In genomic region chr1:50979964-50980363, GRCh38 we compare ENCODE assay signal across 12 cellular contexts. TPM values are rescaled to one million over a fixed set of nuclear protein-coding genes. Genes with fewer than 3 reads are reported as not detected.
DNase-seq lines count a peak whose midpoint lies in the region; ATAC-seq, FAIRE-seq and TF ChIP-seq lines count a peak whose summit lies in the region.
"Had no signal": no experiment of that assay in that cellular context is flagged by ENCODE, and none has a peak within 500 bp of the region (broad histone marks: within the 10 kb centered on the region; RNA-seq: fewer than 3 reads in every experiment).

No MANE protein-coding gene starts in this region.

- no peak overlapping the region for H3K18ac ChIP-seq in mesenchymal stem cell (ENCODE audit: low read depth in 1 of 2, low read length in 2 of 2)

- intact Hi-C loops in OCI-LY7 (cut with micrococcal nuclease; ENCODE audit: unreplicated experiment) (loop anchor here (5.0 kb wide), 2 partner anchors 62 to 108 kb away; no protein-coding TSS in a partner anchor), stomach (cut with DNase I; ENCODE audit: low total_unique reads) (no loop called here)

- H3K9me3 ChIP-seq in A549 (no peaks in the 10 kb centered on the region), BE2C (no peaks in the 10 kb centered on the region), OCI-LY7 (ENCODE audit: low read length) (no peaks in the 10 kb centered on the region), mesenchymal stem cell (ENCODE audit: control insufficient read depth, low read length) (no peaks in the 10 kb centered on the region), stomach (no peaks in the 10 kb centered on the region)
- H3K9me3 ChIP-seq: Caco-2 had no signal

- no peak for FAIRE-seq in A549 (lab: Jason Lieb, UNC)

- TF ChIP-seq EP300 in A549 (IDR thresholded peaks at IDR 0.05) (no peak), stomach (IDR thresholded peaks at IDR 0.05) (no peak)

- no peaks in the 10 kb centered on the region for H3K79me1 ChIP-seq in mesenchymal stem cell (replicated peaks; ENCODE audit: low read length, poor library complexity, severe bottlenecking)

- POLR2A ChIA-PET in A549 (lab: Yijun Ruan, JAX): interaction anchor here (0.9 to 3.3 kb wide), 2 partner anchors 11 to 256 kb away, joined by 3 to 29 read pairs; partner anchors contain the start of genes CDKN2C and RNF11
- POLR2A ChIA-PET in OCI-LY7 (lab: Charles Lee): interaction anchor here (0.7 to 3.6 kb wide), 5 partner anchors 10 to 196 kb away, joined by 3 to 37 read pairs (median 14); partner anchors contain the start of genes CDKN2C and FAF1

- no peaks in the 10 kb centered on the region for H3K36me3 ChIP-seq in BE2C
- peaks cover 4% of the 10 kb centered on the region; the same call in 1 of the 2 replicates for H3K36me3 ChIP-seq in OCI-LY7 (ENCODE audit: insufficient read depth, low read length)
- H3K36me3 ChIP-seq in mesenchymal stem cell (ENCODE audit: control insufficient read depth in 1 of 2, insufficient read depth in 2 of 2, low read depth in 1 of 2, low read length in 2 of 2): no peaks in the 10 kb centered on the region
- H3K36me3 ChIP-seq in stomach: no peaks in the 10 kb centered on the region

- H2BK120ac ChIP-seq in mesenchymal stem cell (ENCODE audit: low read depth, low read length): no peak overlapping the region

- TF ChIP-seq POLR2A in A549 (IDR thresholded peaks at IDR 0.05; ENCODE audit: low read length) (no peak), stomach (IDR thresholded peaks at IDR 0.05) (no peak)

- H4K91ac ChIP-seq in mesenchymal stem cell (ENCODE audit: low read length): no peak overlapping the region

- CTCF ChIA-PET in A549 (lab: Yijun Ruan, JAX): interaction anchor here (1.8 kb wide), 1 partner anchor 11 kb away, joined by 8 read pairs; no protein-coding TSS in a partner anchor
- CTCF ChIA-PET in OCI-LY7 (lab: Charles Lee; ENCODE audit: unreplicated experiment): no interaction called here

- no TSS peak for BruUV-seq in OCI-LY7 (replicated peaks; lab: Mats Ljungman, UMichigan)

- no peaks in the 10 kb centered on the region for H4K20me1 ChIP-seq in OCI-LY7 (ENCODE audit: insufficient read depth, low read length)

- H3K4me2 ChIP-seq in A549 (peak overlapping the region; percentile 84), OCI-LY7 (ENCODE audit: low read length) (peak overlapping the region; percentile 77; the same call in 1 of the 2 replicates), mesenchymal stem cell (ENCODE audit: low read length, poor library complexity, severe bottlenecking) (no peak overlapping the region)

- no peak overlapping the region for H3K23ac ChIP-seq in mesenchymal stem cell (ENCODE audit: low read length in 2 of 2)

- no peaks in the 10 kb centered on the region for H3K27me3 ChIP-seq in BE2C
- peaks cover 0 to 17% of the 10 kb centered on the region in 2 experiments for H3K27me3 ChIP-seq in mesenchymal stem cell (ENCODE audit: control insufficient read depth in 1 of 2, insufficient read depth in 1 of 2, low read length in 2 of 2)
- H3K27me3 ChIP-seq in stomach: peaks cover 0 to 31% (median 13%) of the 10 kb centered on the region in 3 donors

- H2BK5ac ChIP-seq in mesenchymal stem cell (ENCODE audit: low read depth, low read length, poor library complexity, severe bottlenecking): no peak overlapping the region

- DNase-seq in A549 (ENCODE audit: low read depth in 1 of 2, low spot score in 1 of 2) (no peak), BE2C (no peak), OCI-LY7 (ENCODE audit: low spot score) (no peak), mesenchymal stem cell (no peak), stomach (no peak), SIG-M5 treated with dmso at 0.1 percent for 504 hours (lab: John Stamatoyannopoulos, UW; ENCODE audit: unreplicated experiment) (no peak), NK-92 (lab: John Stamatoyannopoulos, UW; ENCODE audit: unreplicated experiment) (no peak)
- DNase-seq: Caco-2; cortex of kidney; KG1; naive thymus-derived CD4-positive, alpha-beta T cell; NCI-H774 had no signal

- no peak for ATAC-seq in A549
- ATAC-seq: naive thymus-derived CD4-positive, alpha-beta T cell had no signal

- H2AK5ac ChIP-seq in mesenchymal stem cell (ENCODE audit: low read length, severe bottlenecking): no peak overlapping the region

- peak overlapping the region; percentile 93 for H3K9ac ChIP-seq in mesenchymal stem cell (ENCODE audit: low read length)

- no peak overlapping the region for H3K4ac ChIP-seq in mesenchymal stem cell (ENCODE audit: low read depth in 1 of 2, low read length in 2 of 2)

- H2AFZ ChIP-seq in OCI-LY7 (ENCODE audit: low read length): no peak overlapping the region
- H2AFZ ChIP-seq in mesenchymal stem cell (ENCODE audit: low read depth, low read length): no peak overlapping the region

- H3K4me3 ChIP-seq in A549 (peak overlapping the region; percentile 71; the same call in 2 of the 3 replicates), BE2C (ENCODE audit: low read depth, low read length) (peak overlapping the region; percentile 78), OCI-LY7 (ENCODE audit: low read depth, low read length, poor library complexity, severe bottlenecking) (no peak overlapping the region), mesenchymal stem cell (ENCODE audit: insufficient read depth in 1 of 2, low read depth in 1 of 2, low read length in 2 of 2) (peak overlapping the region in 1 of 2 experiments; percentile 87), stomach (no peak overlapping the region)

- H3K9me2 ChIP-seq in OCI-LY7 (ENCODE audit: insufficient read depth, low read length): no peaks in the 10 kb centered on the region

- H3K4me1 ChIP-seq in A549 (peaks cover 40% of the 10 kb centered on the region; the same call in 2 of the 3 replicates), BE2C (no peaks in the 10 kb centered on the region), OCI-LY7 (ENCODE audit: insufficient read depth, low read length, poor library complexity, severe bottlenecking) (peaks cover 30% of the 10 kb centered on the region), mesenchymal stem cell (ENCODE audit: control insufficient read depth, insufficient read depth, low read depth, low read length) (peaks cover 12% of the 10 kb centered on the region), stomach (peaks cover 0 to 27% (median 18%) of the 10 kb centered on the region in 4 donors)
- H3K4me1 ChIP-seq: Caco-2 had no signal

- H4K8ac ChIP-seq in mesenchymal stem cell (ENCODE audit: low read length): no peak overlapping the region

- H2BK15ac ChIP-seq in mesenchymal stem cell (ENCODE audit: low read depth, poor library complexity, severe bottlenecking): no peak overlapping the region

- H3K14ac ChIP-seq in mesenchymal stem cell (ENCODE audit: low read length in 2 of 2): no peak overlapping the region

- TF ChIP-seq CTCF in A549 (IDR thresholded peaks at IDR 0.05) (no peak), BE2C (IDR thresholded peaks at IDR 0.05; ENCODE audit: low read depth, low read length) (no peak), OCI-LY7 (conservative IDR thresholded peaks at IDR 0.05; ENCODE audit: low read length) (no peak), stomach (IDR thresholded peaks at IDR 0.05) (no peak)

- H3K79me2 ChIP-seq in OCI-LY7 (ENCODE audit: insufficient read depth, low read depth, low read length): no peaks in the 10 kb centered on the region; the same call in 1 of the 2 replicates

- TF ChIP-seq RAD21 in A549 (conservative IDR thresholded peaks at IDR 0.05 in 1 of 2, IDR thresholded peaks at IDR 0.05 in 1 of 2): no peak

- H3K27ac ChIP-seq in A549: peak overlapping the region; percentile 70 to 99; a peak in 5 of 6 replicates
- no peak overlapping the region for H3K27ac ChIP-seq in OCI-LY7 (ENCODE audit: low read depth, low read length, poor library complexity, severe bottlenecking)
- no peak overlapping the region for H3K27ac ChIP-seq in mesenchymal stem cell (ENCODE audit: low read length, poor library complexity, severe bottlenecking)
- peak overlapping the region in 2 of 5 donors; percentile 89 to 94 for H3K27ac ChIP-seq in stomach

- H2BK12ac ChIP-seq in mesenchymal stem cell (ENCODE audit: low read length in 2 of 2): no peak overlapping the region

- 1% methylated on average over 2 of the region's 2 CpGs for WGBS in A549 (ENCODE audit: missing lambda C conversion rate)
- no CpG with 5 or more reads among the region's 2 CpGs for WGBS in mesenchymal stem cell
- 72 to 85% (median 76%) methylated on average over 2 of the region's 2 CpGs for WGBS in stomach, 5 donors

TF ChIP-seq in A549, 52 proteins besides CTCF, POLR2A, EP300 and RAD21:
- TF ChIP-seq MAFK (IDR thresholded peaks at IDR 0.05; ENCODE audit: partially characterized antibody) (peak; percentile 64), NFE2L2 (conservative IDR thresholded peaks at IDR 0.05; ENCODE audit: low read length) (no peak)

RNA-seq across cellular contexts. Expression of gene CDKN2C, which starts 9.9 kb away (rescaled TPM):
- polyA plus RNA-seq in A549 (2011; rRNA removed): 9.9 and 13.0 TPM in 2 replicates
- polyA plus RNA-seq in A549 (2012; cell fraction: cytosol; rRNA removed): 12.1 and 13.5 TPM in 2 replicates
- 8.8 and 10.3 TPM in 2 replicates for polyA plus RNA-seq in A549 (2012; cell fraction: nucleus; rRNA removed)
- 14.7 to 17.7 TPM (median 16.8 TPM) in 3 replicates for polyA plus RNA-seq in A549 (2017; fragmentation: RNase III; extraction: RNeasy Plus Mini Kit Qiagen cat#74134 plus additional on column Dnase treatment)
- polyA minus RNA-seq in A549 (2011; rRNA and poly(A)+ RNA removed): 7.4 and 8.0 TPM in 2 replicates
- 60.6 TPM for polyA plus RNA-seq in BE2C (2012; ENCODE audit: insufficient read depth, insufficient read length, low read depth)
- total RNA-seq in OCI-LY7 (2014; rRNA removed; shearing (Covaris generic)): 46.6 and 55.6 TPM in 2 replicates
- 71.0 and 81.2 TPM in 2 replicates for total RNA-seq in OCI-LY7 (2022)
- polyA plus RNA-seq in mesenchymal stem cell (2013, experiment 1 of 2): 2.0 TPM
- polyA plus RNA-seq in mesenchymal stem cell (2013, experiment 2 of 2): 2.1 TPM
- 10 to 100 TPM in 2 of 5 donors, 1 to 10 TPM in 3; 3.5 to 11.7 (median 9.4) TPM for total RNA-seq in stomach
- polyA plus RNA-seq in stomach: 10 to 100 TPM in 2 of 3 donors, 1 to 10 TPM in 1; 9.7 to 14.1 (median 12.5) TPM

RNA-seq across cellular contexts. Expression of gene FAF1, which starts 19.9 kb away (rescaled TPM):
- polyA plus RNA-seq in A549 (2011; rRNA removed): 46.2 and 57.5 TPM in 2 replicates
- 4.5 and 5.3 TPM in 2 replicates for polyA plus RNA-seq in A549 (2012; cell fraction: cytosol; rRNA removed)
- 1.5 and 5.1 TPM in 2 replicates for polyA plus RNA-seq in A549 (2012; cell fraction: nucleus; rRNA removed)
- polyA plus RNA-seq in A549 (2017; fragmentation: RNase III; extraction: RNeasy Plus Mini Kit Qiagen cat#74134 plus additional on column Dnase treatment): 29.9 to 31.7 TPM (median 31.2 TPM) in 3 replicates
- polyA minus RNA-seq in A549 (2011; rRNA and poly(A)+ RNA removed): 32.2 and 41.3 TPM in 2 replicates
- 29.0 TPM for polyA plus RNA-seq in BE2C (2012; ENCODE audit: insufficient read depth, insufficient read length, low read depth)
- 42.3 and 57.5 TPM in 2 replicates for total RNA-seq in OCI-LY7 (2014; rRNA removed; shearing (Covaris generic))
- 113 and 114 TPM in 2 replicates for total RNA-seq in OCI-LY7 (2022)
- 19.1 TPM for polyA plus RNA-seq in mesenchymal stem cell (2013, experiment 1 of 2)
- 19.9 TPM for polyA plus RNA-seq in mesenchymal stem cell (2013, experiment 2 of 2)
- 100 to 1,000 TPM in 1 of 5 donors, 10 to 100 TPM in 4; 22.5 to 144 (median 61.0) TPM for total RNA-seq in stomach
- polyA plus RNA-seq in stomach: 10 to 100 TPM; 20.1 to 27.8 (median 23.2) TPM

Comparison
In these comparisons a context has a peak if more than half of its experiments do, and no peak if none do; other contexts are left out.
1. H3K27ac ChIP-seq: peak in A549 (2 of 2); none in OCI-LY7 (single experiment) and mesenchymal stem cell (single experiment).
2. H3K4me3 ChIP-seq: peak in A549 (single experiment) and BE2C (single experiment); none in OCI-LY7 (single experiment) and stomach (0 of 4).